In the genomic region with DNA sequence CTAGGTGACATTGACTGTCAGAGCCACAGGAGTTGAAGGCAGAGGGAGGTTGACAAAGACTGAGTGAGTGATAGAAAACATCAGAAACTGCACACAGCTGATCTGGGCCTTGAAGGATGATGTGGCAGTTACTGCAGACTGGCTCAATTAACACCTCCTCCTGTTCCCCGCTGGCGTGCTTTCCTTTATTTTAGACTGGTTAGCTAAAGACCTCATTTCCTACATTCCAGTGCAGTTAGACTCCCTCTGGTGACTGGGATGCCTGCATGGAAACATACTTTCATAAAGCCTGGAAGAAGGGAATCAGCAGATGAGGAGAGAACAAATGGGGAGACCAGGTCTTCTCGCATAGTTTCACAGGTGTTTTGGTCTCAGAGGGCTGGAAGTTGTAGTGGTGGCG, we compare ENCODE assay signal across 22 cellular contexts.
"Had no signal": no experiment of that assay in that cellular context is flagged by ENCODE, and none has a peak within 500 bp of the region (broad histone marks: within the 10 kb centered on the region; RNA-seq: fewer than 3 reads in every experiment).

No MANE protein-coding gene starts in this region.

- H3K4me1 ChIP-seq: ascending aorta had no signal

- H3K27me3 ChIP-seq: ascending aorta, brain microvascular endothelial cell, cardiac muscle cell had no signal

- ATAC-seq: activated CD8-positive, alpha-beta T cell treated with anti-CD3 and anti-CD28 coated beads, Interleukin-2, amount 10 ng/mL, durations not matched to agents 7 days and 5 days; PC-3 had no signal

- DNase-seq: activated CD4-positive, alpha-beta T cell treated with anti-CD3 and anti-CD28 coated beads, Interleukin-2, amount 50 U/mL, for 1 hour; activated CD4-positive, CD25-positive, alpha-beta regulatory T cell; activated CD8-positive, alpha-beta memory T cell treated with anti-CD3 and anti-CD28 coated beads, Interleukin-2, amount 50 U/mL, for 48 hours; activated CD8-positive, alpha-beta T cell treated with anti-CD3 and anti-CD28 coated beads, Interleukin-2, amount 10 ng/mL, durations not matched to agents 7 days and 5 days; activated naive CD4-positive, alpha-beta T cell treated with anti-CD3 and anti-CD28 coated beads, Interleukin-2, amount 50 U/mL, for 16 hours; activated T-cell treated with anti-CD3 and anti-CD28 coated beads, Interleukin-2, amount 50 U/mL, for 1 hour; brain microvascular endothelial cell; NCI-H1092; NCI-H1417; NCI-H1930; NCI-H2171 treated with DMSO at 0.1 percent for 48 hours; NCI-H226; NCI-H526; NCI-H82; PC-3; SHP77 treated with DMSO at 0.1 percent for 48 hours; T-helper 2 cell; T1000 had no signal

- H3K36me3 ChIP-seq: cardiac muscle cell had no signal

- H3K27ac Mint-ChIP-seq: activated CD8-positive, alpha-beta T cell treated with anti-CD3 and anti-CD28 coated beads, Interleukin-2, amount 10 ng/mL, durations not matched to agents 7 days and 5 days had no signal

- H3K27ac ChIP-seq: ascending aorta, brain microvascular endothelial cell, cardiac muscle cell, KMS-11, VCaP had no signal

- H3K4me3 Mint-ChIP-seq: activated CD8-positive, alpha-beta T cell treated with anti-CD3 and anti-CD28 coated beads, Interleukin-2, amount 10 ng/mL, durations not matched to agents 7 days and 5 days had no signal

- H3K4me3 ChIP-seq: ascending aorta, cardiac muscle cell had no signal

- H3K4me2 ChIP-seq: KMS-11 had no signal
